27 cellular contexts compared by ENCODE assay signal in the genomic region with DNA sequence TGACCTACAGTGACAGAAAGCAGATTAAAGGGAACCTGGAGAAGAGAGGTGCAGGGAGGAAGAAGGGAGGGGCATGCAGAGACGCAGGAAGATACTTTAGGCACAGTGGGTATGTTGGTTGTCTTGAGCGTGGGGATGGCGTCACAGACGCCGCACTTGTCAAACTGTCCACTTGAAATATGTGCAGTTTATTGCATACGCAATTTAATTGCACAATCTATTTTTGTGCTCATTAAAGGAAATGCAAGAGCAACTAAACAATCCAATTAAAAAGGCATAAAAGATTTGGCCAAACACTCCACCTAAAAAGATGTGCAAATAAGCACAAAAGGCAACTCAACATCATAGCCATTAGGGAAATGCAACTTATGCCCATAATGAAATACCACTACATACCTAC. TPM values are rescaled to one million over a fixed set of nuclear protein-coding genes. Genes with fewer than 3 reads are reported as not detected.
A peak's percentile ranks its signal among the peaks of the same experiment; 100 is the strongest.
DNase-seq lines count a peak whose midpoint lies in the region; ATAC-seq, FAIRE-seq and TF ChIP-seq lines count a peak whose summit lies in the region.
"Had no signal": no experiment of that assay in that cellular context is flagged by ENCODE, and none has a peak within 500 bp of the region (broad histone marks: within the 10 kb centered on the region; RNA-seq: fewer than 3 reads in every experiment).

No MANE protein-coding gene starts in this region.

- 96 to 100% methylated on average over 6 of the region's 6 CpGs for WGBS in endodermal cell (ENCODE audit: insufficient coverage in 1 of 2, insufficient read length in 1 of 2), 2 experiments

- TF ChIP-seq CTCF in HEK293 (tag by site-specific recombination; IDR thresholded peaks at IDR 0.05) = no peak
- TF ChIP-seq CTCF in endodermal cell (conservative IDR thresholded peaks at IDR 0.05) = no peak

- H3K9me3 Mint-ChIP-seq in endodermal cell = no peaks in the 10 kb centered on the region
- H3K9me3 Mint-ChIP-seq: CD14-positive monocyte; CD4-positive, alpha-beta T cell; CD8-positive, alpha-beta memory T cell had no signal

- no peak overlapping the region for H3K27ac ChIP-seq in HEK293 (ENCODE audit: extremely low read depth, low read depth, low read length)
- H3K27ac ChIP-seq in endodermal cell (ENCODE audit: low read depth, low read length) = no peak overlapping the region
- H3K27ac ChIP-seq: A549; BLaER1 treated with 17β-estradiol and CSF1 and Interleukin-3, amounts not matched to agents 10 nM and 100 nM; GM23248 had no signal

- FAIRE-seq in urothelium cell line (lab: Jason Lieb, UNC) = peak; percentile 59
- FAIRE-seq: A549, D721Med, GM12878, GM19239, H1 had no signal

- no peaks in the 10 kb centered on the region for H3K36me3 Mint-ChIP-seq in endodermal cell (ENCODE audit: low read depth)
- H3K36me3 Mint-ChIP-seq: CD14-positive monocyte had no signal

- H3K27me3 Mint-ChIP-seq in endodermal cell (ENCODE audit: insufficient read depth) = no peaks in the 10 kb centered on the region
- H3K27me3 Mint-ChIP-seq: CD4-positive, alpha-beta T cell; CD8-positive, alpha-beta memory T cell had no signal

- H3K4me1 Mint-ChIP-seq in endodermal cell = peaks cover 4% of the 10 kb centered on the region

- no peaks in the 10 kb centered on the region for H3K27me3 ChIP-seq in endodermal cell (ENCODE audit: control insufficient read depth, insufficient read depth, low read length, poor library complexity, severe bottlenecking)
- H3K27me3 ChIP-seq: BE2C; BLaER1 treated with 17β-estradiol and CSF1 and Interleukin-3, amounts not matched to agents 10 nM and 100 nM had no signal

- POLR2A ChIA-PET in HEK293 (lab: Yijun Ruan, JAX) = no interaction called here

- H3K36me3 ChIP-seq in HEK293 (ENCODE audit: control insufficient read depth in 2 of 2, insufficient read depth in 1 of 2, low read length in 2 of 2) (no peaks in the 10 kb centered on the region), endodermal cell (ENCODE audit: control insufficient read depth, insufficient read depth, low read length) (no peaks in the 10 kb centered on the region)
- H3K36me3 ChIP-seq: BE2C had no signal

- no peak overlapping the region for H3K4me3 Mint-ChIP-seq in endodermal cell
- H3K4me3 Mint-ChIP-seq: CD14-positive monocyte; CD4-positive, alpha-beta T cell; CD8-positive, alpha-beta memory T cell had no signal

- CTCF ChIA-PET in HEK293 (lab: Yijun Ruan, JAX) = interaction anchor here (1.4 kb wide), 1 partner anchor 107 kb away, joined by 3 read pairs; no protein-coding TSS in a partner anchor

- no peak for ATAC-seq in HG03439 (IDR thresholded peaks at IDR 0.05; ENCODE audit: unreplicated experiment)
- ATAC-seq in HG02759 (IDR thresholded peaks at IDR 0.05; ENCODE audit: unreplicated experiment) = no peak
- ATAC-seq in HG02610 (IDR thresholded peaks at IDR 0.05; ENCODE audit: unreplicated experiment) = no peak
- ATAC-seq: A549, GM12878 had no signal

- H3K9ac ChIP-seq in endodermal cell (ENCODE audit: extremely low read depth, low read length, poor library complexity, severe bottlenecking) = no peak overlapping the region
- H3K9ac ChIP-seq: BLaER1 treated with 17β-estradiol and CSF1 and Interleukin-3, amounts not matched to agents 10 nM and 100 nM; GM23248 had no signal

- peaks cover 5% of the 10 kb centered on the region; the same call in 1 of the 2 replicates for H3K4me1 ChIP-seq in HEK293 (ENCODE audit: control insufficient read depth, insufficient read depth, low read length)
- no peaks in the 10 kb centered on the region for H3K4me1 ChIP-seq in endodermal cell (ENCODE audit: control insufficient read depth, insufficient read depth, low read length)

- peak; percentile 13 for DNase-seq in MV-4-11 (lab: John Stamatoyannopoulos, UW)
- DNase-seq in endodermal cell = peak; percentile 11
- DNase-seq in urothelium cell line (ENCODE audit: low spot score) = no peak
- DNase-seq: 8988T; ACHN; AML-193; BE2C; CD4-positive, alpha-beta T cell; CD8-positive, alpha-beta memory T cell; DMS 273 treated with DMSO at 0.1 percent for 48 hours; DMS79; EL; GDM1; GM23248; H7; HCEC 1CT had no signal

- H3K4me3 ChIP-seq in HEK293 (ENCODE audit: low read depth, low read length) (no peak overlapping the region), endodermal cell (ENCODE audit: low read length) (no peak overlapping the region)
- H3K4me3 ChIP-seq: A549; BLaER1 treated with 17β-estradiol and CSF1 and Interleukin-3, amounts not matched to agents 10 nM and 100 nM; GM12878; GM23248 had no signal

- H3K9me3 ChIP-seq in HEK293 (ENCODE audit: control insufficient read depth, insufficient read depth, low read depth, low read length) (no peaks in the 10 kb centered on the region), endodermal cell (ENCODE audit: control insufficient read depth, low read length) (no peaks in the 10 kb centered on the region)
- H3K9me3 ChIP-seq: A549; BE2C; BLaER1 treated with 17β-estradiol and CSF1 and Interleukin-3, amounts not matched to agents 10 nM and 100 nM had no signal

- H3K27ac Mint-ChIP-seq in endodermal cell = no peak overlapping the region
- H3K27ac Mint-ChIP-seq: CD14-positive monocyte; CD4-positive, alpha-beta T cell had no signal

TF ChIP-seq in HEK293, 187 proteins besides CTCF, POLR2A, EP300 and RAD21:
- TF ChIP-seq ZNF366 (tag by site-specific recombination; conservative IDR thresholded peaks at IDR 0.05) = 0 out of 2 replicates have a peak, but pooled peaks have one; percentile 23
- no peak for TF ChIP-seq ZNF610 (tag by site-specific recombination; IDR thresholded peaks at IDR 0.05; ENCODE audit: borderline replicate concordance)
- TF ChIP-seq WT1 (tag by site-specific recombination; IDR thresholded peaks at IDR 0.05) = no peak

RNA-seq across cellular contexts. Expression of a gene that starts 16.8 kb away (rescaled TPM):
- total RNA-seq in endodermal cell = 10 to 100 TPM in 1 of 2 donors, 1 to 10 TPM in 1; 9.5 to 12.2 TPM
- 10.1 TPM for polyA plus RNA-seq in endodermal cell (2013, experiment 1 of 2)
- 7.7 TPM for polyA plus RNA-seq in endodermal cell (2013, experiment 2 of 2)

RNA-seq across cellular contexts. Expression of a gene that starts 16.8 kb away (rescaled TPM):
- 10 to 100 TPM; 20.6 to 22.2 TPM for total RNA-seq in endodermal cell
- 12.4 TPM for polyA plus RNA-seq in endodermal cell (2013, experiment 1 of 2)
- polyA plus RNA-seq in endodermal cell (2013, experiment 2 of 2) = 12.1 TPM
